ENCODE assay signal across 19 cellular contexts in genomic region chr2:73444202-73444601, GRCh38. TPM values are rescaled to one million over a fixed set of nuclear protein-coding genes. Genes with fewer than 3 reads are reported as not detected.
A peak's percentile ranks its signal among the peaks of the same experiment; 100 is the strongest.
DNase-seq lines count a peak whose midpoint lies in the region; ATAC-seq, FAIRE-seq and TF ChIP-seq lines count a peak whose summit lies in the region.
"Had no signal": no experiment of that assay in that cellular context is flagged by ENCODE, and none has a peak within 500 bp of the region (broad histone marks: within the 10 kb centered on the region; RNA-seq: fewer than 3 reads in every experiment).

No MANE protein-coding gene starts in this region.

- in situ Hi-C loops in Panc1 (cut with HindIII; ENCODE audit: low pct_unique_long_range_greater_than_20kb, low sequenced_read_pairs), result no loop called here
- in situ Hi-C loops in HepG2 (cut with HindIII; ENCODE audit: extremely low pct_ligation_motif_present, low pct_unique_long_range_greater_than_20kb), result no loop called here

- POLR2A ChIA-PET in Panc1 (lab: Charles Lee) (no interaction called here), HepG2 (lab: Yijun Ruan, JAX) (no interaction called here)

- no peak overlapping the region for H2AFZ ChIP-seq in HepG2 (ENCODE audit: low read length)
- no peak overlapping the region for H2AFZ ChIP-seq in neural progenitor cell (replicated peaks)
- H2AFZ ChIP-seq: GM23248 had no signal

- H3K27me3 ChIP-seq in Panc1 (ENCODE audit: control insufficient read depth, insufficient read depth, low read length) (no peaks in the 10 kb centered on the region), HepG2 (ENCODE audit: control insufficient read depth in 1 of 2, insufficient read depth in 2 of 2, low read length in 2 of 2) (no peaks in the 10 kb centered on the region), neural progenitor cell (no peaks in the 10 kb centered on the region), breast epithelium (no peaks in the 10 kb centered on the region)
- H3K27me3 ChIP-seq: BE2C had no signal

- no peak for TF ChIP-seq RAD21 in HepG2 (CRISPR knock-in tag; IDR thresholded peaks at IDR 0.05)

- H3K4me1 ChIP-seq in Panc1 (ENCODE audit: control insufficient read depth, insufficient read depth, low read length) (no peaks in the 10 kb centered on the region), HepG2 (ENCODE audit: insufficient read depth, low read length) (peaks cover 16% of the 10 kb centered on the region), neural progenitor cell (no peaks in the 10 kb centered on the region), breast epithelium (no peaks in the 10 kb centered on the region)
- H3K4me1 ChIP-seq: BE2C had no signal

- CTCF ChIA-PET in Panc1 (lab: Charles Lee), result no interaction called here
- CTCF ChIA-PET in HepG2 (lab: Yijun Ruan, JAX; ENCODE audit: low intra/inter-chr PET ratio, low total read pairs), result no interaction called here

- H3K27me3 Mint-ChIP-seq in neural progenitor cell (ENCODE audit: insufficient read depth, low read depth), result no peaks in the 10 kb centered on the region
- H3K27me3 Mint-ChIP-seq: CD4-positive, CD25-positive, alpha-beta regulatory T cell; CD8-positive, alpha-beta memory T cell had no signal

- H3K4me3 ChIP-seq in Panc1 (ENCODE audit: low read depth in 2 of 2, low read length in 2 of 2), result no peak overlapping the region
- no peak overlapping the region for H3K4me3 ChIP-seq in HepG2 (replicated peaks in 1 of 3; ENCODE audit: insufficient read depth in 1 of 3, low read depth in 2 of 3, low read length in 3 of 3)
- H3K4me3 ChIP-seq in neural progenitor cell, result no peak overlapping the region
- H3K4me3 ChIP-seq in breast epithelium, result no peak overlapping the region
- H3K4me3 ChIP-seq: GM23248 had no signal

- no peaks in the 10 kb centered on the region for H3F3A ChIP-seq in neural progenitor cell (ENCODE audit: low read depth)

- TF ChIP-seq CTCF in Panc1 (IDR thresholded peaks at IDR 0.05) (no peak), HepG2 (CRISPR knock-in tag; IDR thresholded peaks at IDR 0.05) (no peak), neural progenitor cell (IDR thresholded peaks at IDR 0.05) (no peak), breast epithelium (IDR thresholded peaks at IDR 0.05) (no peak)

- H3K4me1 Mint-ChIP-seq in neural progenitor cell, result no peaks in the 10 kb centered on the region
- H3K4me1 Mint-ChIP-seq: CD8-positive, alpha-beta memory T cell had no signal

- H3K79me2 ChIP-seq in HepG2 (ENCODE audit: insufficient read depth, low read length) (no peaks in the 10 kb centered on the region), neural progenitor cell (ENCODE audit: low read depth) (no peaks in the 10 kb centered on the region)

- intact Hi-C loops in Panc1 (cut with micrococcal nuclease; ENCODE audit: unreplicated experiment), result no loop called here
- intact Hi-C loops in HepG2 (cut with micrococcal nuclease; ENCODE audit: unreplicated experiment), result loop anchor here (5.0 kb wide), 1 partner anchor 588 kb away; no protein-coding TSS in a partner anchor
- intact Hi-C loops in breast epithelium (cut with DNase I; ENCODE audit: low total_unique reads), result no loop called here

- BruUV-seq in Panc1 (replicated peaks; lab: Mats Ljungman, UMichigan) (TSS peak; percentile 15), HepG2 (replicated peaks; lab: Mats Ljungman, UMichigan) (no TSS peak)

- H3K9me3 Mint-ChIP-seq in neural progenitor cell, result no peaks in the 10 kb centered on the region
- H3K9me3 Mint-ChIP-seq: CD4-positive, CD25-positive, alpha-beta regulatory T cell; CD8-positive, alpha-beta memory T cell had no signal

- WGBS in HepG2 (ENCODE audit: low lambda C conversion rate), result 41% methylated on average over 3 of the region's 3 CpGs

- no peak; a peak in 1 of 4 replicates for TF ChIP-seq EP300 in HepG2 (IDR thresholded peaks at IDR 0.05; ENCODE audit: low read depth in 2 of 2, low read length in 2 of 2)
- TF ChIP-seq EP300 in HepG2 (CRISPR knock-in tag; IDR thresholded peaks at IDR 0.05; ENCODE audit: borderline replicate concordance), result no peak

- DNase-seq in GM19239 (ENCODE audit: insufficient read length, low spot score) (no peak), Panc1 (ENCODE audit: low read depth, low spot score) (no peak), HepG2 (ENCODE audit: low spot score) (peak; percentile 77), neural progenitor cell (ENCODE audit: low spot score) (no peak), breast epithelium (ENCODE audit: low spot score in 2 of 2) (no peak)
- DNase-seq in stimulated activated CD4-positive, alpha-beta T cell treated with anti-CD3 and anti-CD28 coated beads, Interleukin-1b, Interleukin-23, amount 100 ng/mL, for 48 hours, result no peak
- DNase-seq: ACHN; BE2C; C1 segment of cervical spinal cord; CD4-positive, CD25-positive, alpha-beta regulatory T cell; CD8-positive, alpha-beta memory T cell; COR-L47; GM23248; HCEC 1CT; KG1 had no signal

- H3K9me3 ChIP-seq in Panc1 (ENCODE audit: control insufficient read depth, insufficient read depth, low read depth, low read length), result no peaks in the 10 kb centered on the region
- H3K9me3 ChIP-seq in HepG2 (ENCODE audit: low read length), result no peaks in the 10 kb centered on the region
- no peaks in the 10 kb centered on the region for H3K9me3 ChIP-seq in neural progenitor cell (ENCODE audit: low read depth)
- H3K9me3 ChIP-seq in breast epithelium, result no peaks in the 10 kb centered on the region
- H3K9me3 ChIP-seq: BE2C had no signal

- FAIRE-seq in GM19239 (lab: Jason Lieb, UNC), result peak; percentile 11
- peak; percentile 70 for FAIRE-seq in HepG2 (lab: Jason Lieb, UNC)
- FAIRE-seq: D721Med, GM12891, H54 had no signal

- peaks cover 18% of the 10 kb centered on the region for H3K36me3 Mint-ChIP-seq in neural progenitor cell

- no peak overlapping the region for H3K27ac Mint-ChIP-seq in neural progenitor cell
- H3K27ac Mint-ChIP-seq: CD4-positive, CD25-positive, alpha-beta regulatory T cell; CD8-positive, alpha-beta memory T cell had no signal

- H3K36me3 ChIP-seq in Panc1 (ENCODE audit: control insufficient read depth, insufficient read depth, low read length) (no peaks in the 10 kb centered on the region; the same call in 1 of the 2 replicates), HepG2 (replicated peaks in 1 of 2; ENCODE audit: control insufficient read depth in 1 of 2, insufficient read depth in 2 of 2, low read length in 2 of 2) (peaks cover 7 to 20% of the 10 kb centered on the region in 2 experiments; a peak in 4 of 5 replicates), neural progenitor cell (no peaks in the 10 kb centered on the region), breast epithelium (peaks cover 10% of the 10 kb centered on the region)
- H3K36me3 ChIP-seq: BE2C had no signal

- H3K4me3 Mint-ChIP-seq in neural progenitor cell, result no peak overlapping the region
- H3K4me3 Mint-ChIP-seq: CD4-positive, CD25-positive, alpha-beta regulatory T cell; CD8-positive, alpha-beta memory T cell had no signal

- ATAC-seq in Panc1 (no peak), HepG2 (peak; percentile 97), GM18519 (IDR thresholded peaks at IDR 0.05; ENCODE audit: low FRiP score, unreplicated experiment) (no peak)

- H4K20me1 ChIP-seq in HepG2 (ENCODE audit: insufficient read depth, low read length) (no peaks in the 10 kb centered on the region), neural progenitor cell (ENCODE audit: low read depth) (no peaks in the 10 kb centered on the region)

- no peak for TF ChIP-seq POLR2A in HepG2 (IDR thresholded peaks at IDR 0.05; ENCODE audit: insufficient read depth in 1 of 2, low read depth in 2 of 2, low read length in 2 of 2)
- TF ChIP-seq POLR2A in breast epithelium (IDR thresholded peaks at IDR 0.05), result no peak

- no peak overlapping the region for H3K9ac ChIP-seq in HepG2 (ENCODE audit: insufficient read depth, low read depth, low read length)
- H3K9ac ChIP-seq in neural progenitor cell, result no peak overlapping the region
- H3K9ac ChIP-seq: GM23248 had no signal

- H3K4me2 ChIP-seq in HepG2 (ENCODE audit: low read depth, low read length), result peak overlapping the region; percentile 1
- no peak overlapping the region for H3K4me2 ChIP-seq in neural progenitor cell

- no peak overlapping the region for H3K27ac ChIP-seq in Panc1 (ENCODE audit: low read length)
- H3K27ac ChIP-seq in HepG2 (ENCODE audit: extremely low read length, insufficient read depth, low read length), result peak overlapping the region; percentile 32
- no peak overlapping the region for H3K27ac ChIP-seq in neural progenitor cell
- H3K27ac ChIP-seq in breast epithelium, result no peak overlapping the region
- H3K27ac ChIP-seq: GM23248 had no signal

TF ChIP-seq in HepG2, 621 proteins besides CTCF, POLR2A, EP300 and RAD21 (continues in another document):
- TF ChIP-seq GATAD2A (CRISPR knock-in tag; IDR thresholded peaks at IDR 0.05) (peak; percentile 59), NR2F6 (IDR thresholded peaks at IDR 0.05) (no peak), NR2F6 (CRISPR knock-in tag; IDR thresholded peaks at IDR 0.05) (0 out of 2 replicates have a peak, but pooled peaks have one; percentile 36)

RNA-seq across cellular contexts. Expression of gene ALMS1, which starts 58.6 kb away (rescaled TPM):
- 19.5 TPM for total RNA-seq in Panc1 (2021; ENCODE audit: unreplicated experiment)
- 11.8 TPM for polyA plus RNA-seq in Panc1 (2012; ENCODE audit: insufficient read length)
- total RNA-seq in HepG2 (2016; rRNA removed; fragmentation: Illumina TruSeq; extraction: Trizol), result 21.2 and 28.8 TPM in 2 replicates
- 5.0 and 6.5 TPM in 2 replicates for total RNA-seq in HepG2 (2016; cell fraction: cytosol; rRNA removed; fragmentation: Illumina TruSeq; extraction: Trizol; ENCODE audit: low read depth)
- 20.9 and 30.9 TPM in 2 replicates for total RNA-seq in HepG2 (2016; cell fraction: insoluble cytoplasmic fraction; rRNA removed; fragmentation: Illumina TruSeq; extraction: Trizol)
- total RNA-seq in HepG2 (2016; cell fraction: membrane; rRNA removed; fragmentation: Illumina TruSeq; extraction: Trizol), result 10.1 and 12.8 TPM in 2 replicates
- total RNA-seq in HepG2 (2016; cell fraction: nucleus; rRNA removed; fragmentation: Illumina TruSeq; extraction: Trizol), result 31.3 and 34.3 TPM in 2 replicates
- polyA plus RNA-seq in HepG2 (2011; rRNA removed), result 12.9 and 13.2 TPM in 2 replicates
- polyA plus RNA-seq in HepG2 (2011; cell fraction: cytosol; rRNA removed), result 10.0 and 28.2 TPM in 2 replicates
- 8.8 and 9.1 TPM in 2 replicates for polyA plus RNA-seq in HepG2 (2011; cell fraction: nucleus; rRNA removed)
- 7.7 and 8.8 TPM in 2 replicates for polyA plus RNA-seq in HepG2 (2012)
- 1.5 and 2.1 TPM in 2 replicates for polyA plus RNA-seq in HepG2 (2016; cell fraction: cytosol; fragmentation: Illumina TruSeq; extraction: Trizol; ENCODE audit: low read depth)
- 20.0 and 21.7 TPM in 2 replicates for polyA plus RNA-seq in HepG2 (2016; cell fraction: insoluble cytoplasmic fraction; fragmentation: Illumina TruSeq; extraction: Trizol; ENCODE audit: low read depth)
- 2.8 and 3.2 TPM in 2 replicates for polyA plus RNA-seq in HepG2 (2016; cell fraction: membrane; fragmentation: Illumina TruSeq; extraction: Trizol; ENCODE audit: low read depth)
- 13.2 and 16.7 TPM in 2 replicates for polyA plus RNA-seq in HepG2 (2016; cell fraction: nucleus; fragmentation: Illumina TruSeq; extraction: Trizol; ENCODE audit: insufficient read depth, low read depth)
- polyA minus RNA-seq in HepG2 (2011; rRNA and poly(A)+ RNA removed; ENCODE audit: low replicate concordance), result 19.9 and 40.3 TPM in 2 replicates
- polyA minus RNA-seq in HepG2 (2011; cell fraction: cytosol; rRNA and poly(A)+ RNA removed), result 15.1 and 17.3 TPM in 2 replicates
- 76.7 and 95.1 TPM in 2 replicates for polyA minus RNA-seq in HepG2 (2011; cell fraction: nucleus; rRNA and poly(A)+ RNA removed)
- total RNA-seq in neural progenitor cell (ENCODE audit: low replicate concordance), result 55.3 and 58.8 TPM in 2 replicates
- total RNA-seq in breast epithelium, result 10 to 100 TPM; 38.7 to 53.1 (median 40.6) TPM
